ENCODE assay signal across 8 cellular contexts in genomic region chr17:60135160-60135950, GRCh38. TPM values are rescaled to one million over a fixed set of nuclear protein-coding genes. Genes with fewer than 3 reads are reported as not detected.
DNase-seq lines count a peak whose midpoint lies in the region; ATAC-seq, FAIRE-seq and TF ChIP-seq lines count a peak whose summit lies in the region.

No MANE protein-coding gene starts in this region.

- H3K36me3 ChIP-seq in left lung = peaks cover 0 to 14% of the 10 kb centered on the region in 2 donors

- H3K4me3 ChIP-seq in A549 (peak overlapping the region; percentile 60), left lung (peak overlapping the region; percentile 82 to 90)

- peaks cover 5% of the 10 kb centered on the region for H3K36me3 Mint-ChIP-seq in activated CD4-positive, alpha-beta T cell treated with anti-CD3 and anti-CD28 coated beads, Interleukin-2, amount 10 ng/mL, durations not matched to agents 7 days and 5 days (ENCODE audit: low read depth)

- ATAC-seq in A549 (peak; percentile 87 to 96), GM18858 (IDR thresholded peaks at IDR 0.05; ENCODE audit: unreplicated experiment) (peak; percentile 73), HG03097 (IDR thresholded peaks at IDR 0.05; ENCODE audit: low FRiP score, unreplicated experiment) (peak; percentile 77), left lung (peak; percentile 98)

- FAIRE-seq in A549 (lab: Jason Lieb, UNC) = peak; percentile 79

- CTCF ChIA-PET in A549 (lab: Yijun Ruan, JAX) = no interaction called here
- CTCF ChIA-PET in activated CD4-positive, alpha-beta T cell treated with anti-CD3 and anti-CD28 coated beads, Interleukin-2, amount 10 ng/mL, durations not matched to agents 7 days and 5 days (lab: Charles Lee) = no interaction called here

- no peaks in the 10 kb centered on the region for H3K9me3 ChIP-seq in A549
- H3K9me3 ChIP-seq in left lung = no peaks in the 10 kb centered on the region

- peaks cover 4% of the 10 kb centered on the region for H3K9me3 Mint-ChIP-seq in activated CD4-positive, alpha-beta T cell treated with anti-CD3 and anti-CD28 coated beads, Interleukin-2, amount 10 ng/mL, durations not matched to agents 7 days and 5 days

- POLR2A ChIA-PET in A549 (lab: Yijun Ruan, JAX) = no interaction called here
- POLR2A ChIA-PET in activated CD4-positive, alpha-beta T cell treated with anti-CD3 and anti-CD28 coated beads, Interleukin-2, amount 10 ng/mL, durations not matched to agents 7 days and 5 days (lab: Charles Lee) = no interaction called here

- no peak for TF ChIP-seq RAD21 in A549 (conservative IDR thresholded peaks at IDR 0.05 in 1 of 2, IDR thresholded peaks at IDR 0.05 in 1 of 2)

- peaks cover 31% of the 10 kb centered on the region for H3K4me1 Mint-ChIP-seq in activated CD4-positive, alpha-beta T cell treated with anti-CD3 and anti-CD28 coated beads, Interleukin-2, amount 10 ng/mL, durations not matched to agents 7 days and 5 days

- intact Hi-C loops in left lung (cut with DNase I) = no loop called here

- H3K27me3 ChIP-seq in left lung = peaks cover 22 to 36% of the 10 kb centered on the region in 2 donors

- 6% methylated on average over 53 of the region's 53 CpGs for WGBS in A549 (ENCODE audit: missing lambda C conversion rate)

- peak overlapping the region; percentile 90 for H3K4me3 Mint-ChIP-seq in activated CD4-positive, alpha-beta T cell treated with anti-CD3 and anti-CD28 coated beads, Interleukin-2, amount 10 ng/mL, durations not matched to agents 7 days and 5 days

- TF ChIP-seq POLR2A in A549 (IDR thresholded peaks at IDR 0.05; ENCODE audit: low read length) = peak; percentile 89

- peaks cover 31% of the 10 kb centered on the region for H3K27me3 Mint-ChIP-seq in activated CD4-positive, alpha-beta T cell treated with anti-CD3 and anti-CD28 coated beads, Interleukin-2, amount 10 ng/mL, durations not matched to agents 7 days and 5 days

- H3K4me1 ChIP-seq in A549 (peaks cover 11% of the 10 kb centered on the region), left lung (peaks cover 0 to 26% of the 10 kb centered on the region in 2 donors)

- TF ChIP-seq CTCF in A549 (IDR thresholded peaks at IDR 0.05) (no peak), left lung (IDR thresholded peaks at IDR 0.05) (no peak)

- DNase-seq in A549 (ENCODE audit: low read depth in 1 of 2, low spot score in 1 of 2) (peak; percentile 93 to 99), NCI-H446 treated with DMSO at 0.1 percent for 48 hours (lab: John Stamatoyannopoulos, UW) (peak; percentile 81), dedifferentiated amniotic fluid mesenchymal stem cell (ENCODE audit: extremely low spot score) (peak; percentile 91), left lung (peak; percentile 92 to 98)
- DNase-seq in activated CD4-positive, alpha-beta T cell treated with anti-CD3 and anti-CD28 coated beads, Interleukin-2, amount 10 ng/mL, durations not matched to agents 7 days and 5 days = peak; percentile 89
- peak; percentile 68 for DNase-seq in stimulated activated CD4-positive, alpha-beta T cell treated with anti-CD3 and anti-CD28 coated beads, Interleukin-2, amount 100 ng/mL, for 4 hours (ENCODE audit: low read depth)

- peak overlapping the region; percentile 72 for H3K27ac Mint-ChIP-seq in activated CD4-positive, alpha-beta T cell treated with anti-CD3 and anti-CD28 coated beads, Interleukin-2, amount 10 ng/mL, durations not matched to agents 7 days and 5 days

- peak overlapping the region; percentile 86 for H3K4me2 ChIP-seq in A549

- H3K27ac ChIP-seq in A549 (peak overlapping the region; percentile 66 to 79), left lung (peak overlapping the region; percentile 80 to 84)

- TF ChIP-seq EP300 in A549 (IDR thresholded peaks at IDR 0.05) = no peak

TF ChIP-seq in A549, 52 proteins besides CTCF, POLR2A, EP300 and RAD21 (continues in another document):
- TF ChIP-seq EHF (CRISPR knock-in tag; IDR thresholded peaks at IDR 0.05) = no peak
- no peak for TF ChIP-seq TP53 (CRISPR knock-in tag; IDR thresholded peaks at IDR 0.05)
- no peak for TF ChIP-seq HDAC2 (IDR thresholded peaks at IDR 0.05)
- TF ChIP-seq CHD2 (IDR thresholded peaks at IDR 0.05; ENCODE audit: low read length, partially characterized antibody) = no peak
- no peak for TF ChIP-seq ELK1 (IDR thresholded peaks at IDR 0.05; ENCODE audit: low read depth, low read length)
- no peak for TF ChIP-seq GATA3 (IDR thresholded peaks at IDR 0.05; ENCODE audit: borderline replicate concordance)
- TF ChIP-seq SMC3 (IDR thresholded peaks at IDR 0.05) = no peak
- TF ChIP-seq BCL3 (IDR thresholded peaks at IDR 0.05) = peak; percentile 58; the same call in 1 of the 3 replicates
- no peak for TF ChIP-seq ESRRA (IDR thresholded peaks at IDR 0.05; ENCODE audit: borderline replicate concordance, low read length)
- no peak for TF ChIP-seq JUNB (IDR thresholded peaks at IDR 0.05)
- TF ChIP-seq HEYL (CRISPR knock-in tag; IDR thresholded peaks at IDR 0.05) = no peak
- no peak for TF ChIP-seq ZFP36 (IDR thresholded peaks at IDR 0.05; ENCODE audit: borderline replicate concordance, partially characterized antibody)
- TF ChIP-seq NR3C1 (IDR thresholded peaks at IDR 0.05) = no peak
- TF ChIP-seq TFCP2L1 (CRISPR knock-in tag; IDR thresholded peaks at IDR 0.05) = no peak
- TF ChIP-seq ZNF302 (CRISPR knock-in tag; IDR thresholded peaks at IDR 0.05) = no peak
- no peak for TF ChIP-seq HOXA7 (CRISPR knock-in tag; IDR thresholded peaks at IDR 0.05)
- TF ChIP-seq, protein P1, sequence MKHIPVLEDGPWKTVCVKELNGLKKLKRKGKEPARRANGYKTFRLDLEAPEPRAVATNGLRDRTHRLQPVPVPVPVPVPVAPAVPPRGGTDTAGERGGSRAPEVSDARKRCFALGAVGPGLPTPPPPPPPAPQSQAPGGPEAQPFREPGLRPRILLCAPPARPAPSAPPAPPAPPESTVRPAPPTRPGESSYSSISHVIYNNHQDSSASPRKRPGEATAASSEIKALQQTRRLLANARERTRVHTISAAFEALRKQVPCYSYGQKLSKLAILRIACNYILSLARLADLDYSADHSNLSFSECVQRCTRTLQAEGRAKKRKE (CRISPR knock-in tag; IDR thresholded peaks at IDR 0.05; ENCODE audit: low read depth) = no peak
- no peak for TF ChIP-seq SREBF2 (IDR thresholded peaks at IDR 0.05)
- no peak for TF ChIP-seq FOSB (CRISPR knock-in tag; IDR thresholded peaks at IDR 0.05)
- no peak for TF ChIP-seq RCOR1 (IDR thresholded peaks at IDR 0.05; ENCODE audit: low read depth, low read length)
- no peak for TF ChIP-seq MAFK (IDR thresholded peaks at IDR 0.05; ENCODE audit: partially characterized antibody)

RNA-seq across cellular contexts. Expression of gene CA4, which starts 14.4 kb away (rescaled TPM):
- polyA plus RNA-seq in A549 (2011; rRNA removed) (0.06 and 0.11 TPM in 2 replicates), A549 (2017; fragmentation: RNase III; extraction: RNeasy Plus Mini Kit Qiagen cat#74134 plus additional on column Dnase treatment) (0.11 TPM in 1 of 3 replicates, not detected in the others)
- polyA plus RNA-seq in A549 (2012; cell fraction: cytosol; rRNA removed) = 0.05 and 0.07 TPM in 2 replicates
- polyA plus RNA-seq in A549 (2012; cell fraction: nucleus; rRNA removed) = 0.08 and 0.18 TPM in 2 replicates
- polyA minus RNA-seq in A549 (2011; rRNA and poly(A)+ RNA removed) = not detected in 2 replicates
- total RNA-seq in activated CD4-positive, alpha-beta T cell treated with anti-CD3 and anti-CD28 coated beads, Interleukin-2, amount 10 ng/mL, durations not matched to agents 7 days and 5 days = not detected
- total RNA-seq in left lung = 10 to 100 TPM; 10.6 to 35.7 TPM

RNA-seq across cellular contexts. Expression of gene HEATR6, which starts 56.6 kb away (rescaled TPM):
- polyA plus RNA-seq in A549 (2011; rRNA removed) (44.0 and 47.6 TPM in 2 replicates), A549 (2017; fragmentation: RNase III; extraction: RNeasy Plus Mini Kit Qiagen cat#74134 plus additional on column Dnase treatment) (20.7 to 22.9 TPM (median 21.1 TPM) in 3 replicates)
- 18.3 and 20.0 TPM in 2 replicates for polyA plus RNA-seq in A549 (2012; cell fraction: cytosol; rRNA removed)
- polyA plus RNA-seq in A549 (2012; cell fraction: nucleus; rRNA removed) = 57.9 and 68.1 TPM in 2 replicates
- polyA minus RNA-seq in A549 (2011; rRNA and poly(A)+ RNA removed) = 64.2 and 69.9 TPM in 2 replicates
- 10 to 100 TPM; 18.7 to 19.0 TPM for total RNA-seq in activated CD4-positive, alpha-beta T cell treated with anti-CD3 and anti-CD28 coated beads, Interleukin-2, amount 10 ng/mL, durations not matched to agents 7 days and 5 days
- total RNA-seq in left lung = 10 to 100 TPM; 20.8 TPM

Comparison
In these comparisons a context has a peak if more than half of its experiments do, and no peak if none do; other contexts are left out.
1. Peak in every context shown above with its lines: DNase-seq, ATAC-seq, H3K4me3 ChIP-seq and H3K27ac ChIP-seq.
2. RNA of gene CA4, which starts 14.4 kb away (total RNA-seq): 10.6 to 35.7 TPM in left lung; not detected in activated CD4-positive, alpha-beta T cell treated with anti-CD3 and anti-CD28 coated beads, Interleukin-2, amount 10 ng/mL, durations not matched to agents 7 days and 5 days; every median in the first group is over 10 times any median in the second.